9 cellular contexts compared by ENCODE assay signal in the genomic region with DNA sequence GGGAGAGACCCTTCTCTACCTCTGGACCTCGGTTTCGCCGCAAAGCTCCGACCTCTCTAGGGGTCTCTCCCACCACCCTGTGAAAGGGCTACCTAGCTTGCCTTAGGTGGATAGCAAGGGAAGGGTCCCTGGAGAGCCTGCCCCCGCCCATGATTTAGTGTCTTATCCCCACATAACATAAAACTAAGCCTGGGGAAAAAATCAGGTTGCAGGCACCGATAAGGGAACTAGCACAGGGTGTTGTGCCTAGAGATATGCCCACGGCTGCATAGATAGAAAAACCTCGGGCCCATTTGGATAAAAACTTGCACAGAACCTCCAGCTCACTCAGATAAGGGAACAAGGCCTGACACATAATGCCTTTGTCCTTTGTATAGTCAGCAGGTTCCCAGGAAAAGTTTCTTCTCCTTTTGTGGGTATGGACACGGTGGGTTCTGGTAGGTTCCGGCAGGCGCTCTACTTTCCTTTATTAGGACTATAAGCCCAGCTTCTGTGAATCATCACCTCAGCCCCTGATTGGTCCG. TPM values are rescaled to one million over a fixed set of nuclear protein-coding genes. Genes with fewer than 3 reads are reported as not detected.
DNase-seq lines count a peak whose midpoint lies in the region; ATAC-seq, FAIRE-seq and TF ChIP-seq lines count a peak whose summit lies in the region.
"Had no signal": no experiment of that assay in that cellular context is flagged by ENCODE, and none has a peak within 500 bp of the region (broad histone marks: within the 10 kb centered on the region; RNA-seq: fewer than 3 reads in every experiment).

No MANE protein-coding gene starts in this region.

- SMC1A ChIA-PET in GM12878 (lab: Charles Lee; ENCODE audit: uncharacterized antibody, unreplicated experiment), result interaction anchor here (0.8 to 4.8 kb wide), 9 partner anchors 11 to 93 kb away, joined by 3 to 22 read pairs (median 4); a partner anchor contains a TSS

- peaks cover 4% of the 10 kb centered on the region for H3K9me3 Mint-ChIP-seq in activated CD8-positive, alpha-beta memory T cell treated with anti-CD3 and anti-CD28 coated beads, Interleukin-2, amount 10 ng/mL, durations not matched to agents 7 days and 5 days (ENCODE audit: low read depth)
- H3K9me3 Mint-ChIP-seq in activated T-cell treated with anti-CD3 and anti-CD28 coated beads, Interleukin-2, amount 50 U/mL, for 72 hours, result peaks cover 0 to under 1% of the 10 kb centered on the region in 2 donors

- no peak for ATAC-seq in activated CD8-positive, alpha-beta memory T cell treated with anti-CD3 and anti-CD28 coated beads, Interleukin-2, amount 10 ng/mL, durations not matched to agents 7 days and 5 days
- ATAC-seq in GM12878, result peak; percentile 1
- ATAC-seq in activated T-cell treated with anti-CD3 and anti-CD28 coated beads, Interleukin-2, amount 50 U/mL, for 72 hours (replicated peaks in 1 of 2), result no peak

- peaks cover 6% of the 10 kb centered on the region for H3K36me3 Mint-ChIP-seq in activated CD8-positive, alpha-beta memory T cell treated with anti-CD3 and anti-CD28 coated beads, Interleukin-2, amount 10 ng/mL, durations not matched to agents 7 days and 5 days
- H3K36me3 Mint-ChIP-seq in activated T-cell treated with anti-CD3 and anti-CD28 coated beads, Interleukin-2, amount 50 U/mL, for 72 hours (ENCODE audit: insufficient read depth in 2 of 2), result peaks cover 3 to 7% of the 10 kb centered on the region in 2 donors

- H3K4me1 Mint-ChIP-seq in activated CD8-positive, alpha-beta memory T cell treated with anti-CD3 and anti-CD28 coated beads, Interleukin-2, amount 10 ng/mL, durations not matched to agents 7 days and 5 days, result peaks cover 3% of the 10 kb centered on the region
- H3K4me1 Mint-ChIP-seq in activated T-cell treated with anti-CD3 and anti-CD28 coated beads, Interleukin-2, amount 50 U/mL, for 72 hours (ENCODE audit: low read depth), result no peaks in the 10 kb centered on the region

- no peak for TF ChIP-seq POLR2A in GM12878 (IDR thresholded peaks at IDR 0.05; ENCODE audit: low read depth, low read length)

- no peak for TF ChIP-seq CTCF in GM12878 (IDR thresholded peaks at IDR 0.05 in 2 of 3, conservative IDR thresholded peaks at IDR 0.05 in 1 of 3; ENCODE audit: control insufficient read depth in 2 of 3, extremely low read depth in 1 of 3, insufficient read depth in 1 of 3, low read depth in 3 of 3, low read length in 3 of 3)
- no peak for TF ChIP-seq CTCF in liver (IDR thresholded peaks at IDR 0.05; ENCODE audit: low read depth, low read length, missing input control)
- TF ChIP-seq CTCF in GM13976 (IDR thresholded peaks at IDR 0.05; ENCODE audit: borderline replicate concordance, control extremely low read depth, extremely low read depth, insufficient read depth, missing control alignments), result no peak

- peak overlapping the region; percentile 93 for H3K4me2 ChIP-seq in GM12878 (ENCODE audit: control insufficient read depth, insufficient read depth)

- H3K4me1 ChIP-seq in GM12878 (ENCODE audit: control insufficient read depth, insufficient read depth, low read length) (peaks cover 14% of the 10 kb centered on the region), liver (ENCODE audit: control insufficient read depth in 4 of 4, insufficient read depth in 4 of 4, low read length in 3 of 4) (peaks cover 1 to 14% (median 4%) of the 10 kb centered on the region in 4 donors), thymus (ENCODE audit: control insufficient read depth, insufficient read depth, low read length) (peaks cover 10% of the 10 kb centered on the region)

- no peak overlapping the region for H3K4me3 Mint-ChIP-seq in activated CD8-positive, alpha-beta memory T cell treated with anti-CD3 and anti-CD28 coated beads, Interleukin-2, amount 10 ng/mL, durations not matched to agents 7 days and 5 days
- H3K4me3 Mint-ChIP-seq in activated T-cell treated with anti-CD3 and anti-CD28 coated beads, Interleukin-2, amount 50 U/mL, for 72 hours, result no peak overlapping the region

- no peak for TF ChIP-seq RAD21 in GM12878 (IDR thresholded peaks at IDR 0.05; ENCODE audit: insufficient read depth, low read depth, low read length)
- TF ChIP-seq RAD21 in liver (IDR thresholded peaks at IDR 0.05), result no peak

- no peaks in the 10 kb centered on the region for H4K20me1 ChIP-seq in GM12878 (ENCODE audit: control insufficient read depth, insufficient read depth)

- H3K27me3 ChIP-seq in GM12878 (replicated peaks in 1 of 2; ENCODE audit: control insufficient read depth in 2 of 2, insufficient read depth in 2 of 2, low read length in 1 of 2), result no peaks in the 10 kb centered on the region
- H3K27me3 ChIP-seq in liver (ENCODE audit: control insufficient read depth in 4 of 4, insufficient read depth in 4 of 4, low read length in 3 of 4), result no peaks in the 10 kb centered on the region
- H3K27me3 ChIP-seq in thymus (ENCODE audit: control insufficient read depth, insufficient read depth), result no peaks in the 10 kb centered on the region

- no peaks in the 10 kb centered on the region for H3K27me3 Mint-ChIP-seq in activated CD8-positive, alpha-beta memory T cell treated with anti-CD3 and anti-CD28 coated beads, Interleukin-2, amount 10 ng/mL, durations not matched to agents 7 days and 5 days
- no peaks in the 10 kb centered on the region for H3K27me3 Mint-ChIP-seq in activated T-cell treated with anti-CD3 and anti-CD28 coated beads, Interleukin-2, amount 50 U/mL, for 72 hours (ENCODE audit: low read depth)

- peak overlapping the region; percentile 93 for H2AFZ ChIP-seq in GM12878 (ENCODE audit: control insufficient read depth, low read depth, low read length)

- no peaks in the 10 kb centered on the region for H3K79me2 ChIP-seq in GM12878 (ENCODE audit: control insufficient read depth, insufficient read depth, low read length)

- H3K9me3 ChIP-seq in GM12878 (replicated peaks; ENCODE audit: control insufficient read depth, insufficient read depth, low read length), result peaks cover 3% of the 10 kb centered on the region; the same call in 1 of the 3 replicates
- H3K9me3 ChIP-seq in liver (ENCODE audit: control insufficient read depth in 4 of 4, low read length in 3 of 4), result no peaks in the 10 kb centered on the region
- no peaks in the 10 kb centered on the region for H3K9me3 ChIP-seq in thymus (ENCODE audit: control insufficient read depth)

- CTCF ChIA-PET in activated CD8-positive, alpha-beta memory T cell treated with anti-CD3 and anti-CD28 coated beads, Interleukin-2, amount 10 ng/mL, durations not matched to agents 7 days and 5 days (lab: Charles Lee), result interaction anchor here (1.1 to 3.8 kb wide), 3 partner anchors 16 to 230 kb away, joined by 3 to 18 read pairs (median 3); no protein-coding TSS in a partner anchor
- CTCF ChIA-PET in GM12878 (lab: Yijun Ruan, JAX), result interaction anchor here (0.7 to 4.6 kb wide), 7 partner anchors 10 to 439 kb away, joined by 3 to 50 read pairs (median 4); a partner anchor contains a TSS

- no TSS peak for BruUV-seq in GM12878 (replicated peaks; lab: Mats Ljungman, UMichigan)

- RAD21 ChIA-PET in GM12878 (lab: Charles Lee; ENCODE audit: unreplicated experiment), result interaction anchor here (0.9 to 1.4 kb wide), 6 partner anchors 17 to 198 kb away, joined by 3 to 7 read pairs (median 4); a partner anchor contains a TSS

- H3K4me3 ChIP-seq in GM12878 (peak overlapping the region; percentile 72), liver (ENCODE audit: low read depth in 1 of 3, low read length in 3 of 3) (peak overlapping the region; percentile 16 to 86 (median 68)), thymus (ENCODE audit: low read length) (peak overlapping the region; percentile 72)

- intact Hi-C loops in GM12878 (cut with micrococcal nuclease; ENCODE audit: unreplicated experiment), result loop anchor here (1.0 to 5.0 kb wide), 2 partner anchors 68 to 197 kb away; a partner anchor contains a TSS

- H3K27ac ChIP-seq in GM12878 (ENCODE audit: control insufficient read depth, insufficient read depth), result peak overlapping the region; percentile 97
- H3K27ac ChIP-seq in liver (ENCODE audit: low read depth in 1 of 2, low read length in 2 of 2), result peak overlapping the region; percentile 92 to 97
- peak overlapping the region; percentile 66 for H3K27ac ChIP-seq in thymus (ENCODE audit: low read depth)

- H3K9ac ChIP-seq in GM12878 (ENCODE audit: control insufficient read depth, insufficient read depth, low read length), result peak overlapping the region; percentile 97
- peak overlapping the region; percentile 85 to 87 for H3K9ac ChIP-seq in liver (ENCODE audit: low read depth in 1 of 2, low read length in 2 of 2)

- no peaks in the 10 kb centered on the region for H3K36me3 ChIP-seq in GM12878 (ENCODE audit: control insufficient read depth in 2 of 2, insufficient read depth in 2 of 2, low read length in 1 of 2)
- no peaks in the 10 kb centered on the region for H3K36me3 ChIP-seq in liver (ENCODE audit: control insufficient read depth in 4 of 4, insufficient read depth in 3 of 4, low read depth in 1 of 4, low read length in 3 of 4)
- no peaks in the 10 kb centered on the region for H3K36me3 ChIP-seq in thymus (ENCODE audit: control insufficient read depth, insufficient read depth)

- in situ Hi-C loops in GM12878 (cut with MboI) (loop anchor here (25.0 kb wide), 1 partner anchor 1673 kb away; a partner anchor contains a TSS), GM13976 (cut with MboI; ENCODE audit: low sequenced_read_pairs, unreplicated experiment) (no loop called here)

- peak; percentile 86 for FAIRE-seq in GM12878 (lab: Jason Lieb, UNC)

- no peak for DNase-seq in activated CD8-positive, alpha-beta memory T cell treated with anti-CD3 and anti-CD28 coated beads, Interleukin-2, amount 10 ng/mL, durations not matched to agents 7 days and 5 days
- no peak for DNase-seq in activated CD8-positive, alpha-beta memory T cell treated with anti-CD3 and anti-CD28 coated beads, Interleukin-2, amount 50 U/mL, for 4 hours
- no peak for DNase-seq in GM12878 (ENCODE audit: low read depth, low spot score)
- DNase-seq in GM13976 (ENCODE audit: low spot score), result no peak
- DNase-seq in KG1 (lab: John Stamatoyannopoulos, UW), result no peak
- no peak for DNase-seq in activated T-cell treated with anti-CD3 and anti-CD28 coated beads, Interleukin-2, amount 50 U/mL, for 72 hours
- DNase-seq: SHP77 had no signal

- H3K27ac Mint-ChIP-seq in activated CD8-positive, alpha-beta memory T cell treated with anti-CD3 and anti-CD28 coated beads, Interleukin-2, amount 10 ng/mL, durations not matched to agents 7 days and 5 days, result peak overlapping the region; percentile 26
- H3K27ac Mint-ChIP-seq in activated T-cell treated with anti-CD3 and anti-CD28 coated beads, Interleukin-2, amount 50 U/mL, for 72 hours, result no peak overlapping the region

- 48% methylated on average over 12 of the region's 12 CpGs for WGBS in GM12878 (ENCODE audit: insufficient coverage, insufficient replicate concordance, low lambda C conversion rate, missing lambda C conversion rate)
- WGBS in liver, result 31% methylated on average over 12 of the region's 12 CpGs
- WGBS in thymus, result 36% methylated on average over 12 of the region's 12 CpGs

- no peak for TF ChIP-seq EP300 in GM12878 (IDR thresholded peaks at IDR 0.05; ENCODE audit: borderline replicate concordance in 1 of 2, control insufficient read depth in 1 of 2, low read depth in 2 of 2, low read length in 2 of 2)

- POLR2A ChIA-PET in GM12878 (lab: Charles Lee), result interaction anchor here (0.6 to 2.4 kb wide), 8 partner anchors 11 to 197 kb away, joined by 3 to 8 read pairs (median 4); a partner anchor contains a TSS

RNA-seq across cellular contexts. Expression of a gene that starts 0.8 kb away (rescaled TPM):
- 1 to 10 TPM; 1.0 to 1.7 TPM for total RNA-seq in activated CD8-positive, alpha-beta memory T cell treated with anti-CD3 and anti-CD28 coated beads, Interleukin-2, amount 10 ng/mL, durations not matched to agents 7 days and 5 days
- 2.3 and 4.0 TPM in 2 replicates for total RNA-seq in GM12878 (2013; cell fraction: nucleolus; rRNA removed)
- total RNA-seq in GM12878 (2014; rRNA removed), result 2.3 and 4.3 TPM in 2 replicates
- 4.8 and 5.1 TPM in 2 replicates for total RNA-seq in GM12878 (2014; rRNA removed; fragmentation: Illumina TruSeq; extraction: Trizol)
- 5.1 and 5.2 TPM in 2 replicates for total RNA-seq in GM12878 (2021)
- polyA plus RNA-seq in GM12878 (2011; ENCODE audit: low read depth), result 2.2 TPM
- 2.1 and 2.4 TPM in 2 replicates for polyA plus RNA-seq in GM12878 (2011; rRNA removed)
- polyA plus RNA-seq in GM12878 (2011; cell fraction: cytosol; rRNA removed), result 1.1 and 1.9 TPM in 2 replicates
- polyA plus RNA-seq in GM12878 (2011; cell fraction: nucleus; rRNA removed), result 1.5 and 2.1 TPM in 2 replicates
- polyA plus RNA-seq in GM12878 (2012), result 2.5 and 2.9 TPM in 2 replicates
- polyA plus RNA-seq in GM12878 (2014; fragmentation: Illumina TruSeq; extraction: Trizol), result 4.6 and 7.2 TPM in 2 replicates
- polyA plus RNA-seq in GM12878 (2014; fragmentation: Nextera tagmentation; extraction: Ambion mirVana), result 1 to 10 TPM; 1.6 to 2.0 TPM
- polyA plus RNA-seq in GM12878 (2014; rRNA removed), result 3.0 and 3.8 TPM in 2 replicates
- polyA plus RNA-seq in GM12878 (2016; fragmentation: Nextera tagmentation; extraction: Ambion mirVana), result 1 to 10 TPM; 2.8 to 3.0 TPM
- 4.8 and 5.7 TPM in 2 replicates for polyA minus RNA-seq in GM12878 (2011; rRNA and poly(A)+ RNA removed)
- polyA minus RNA-seq in GM12878 (2011; cell fraction: cytosol; rRNA and poly(A)+ RNA removed), result 1.9 and 3.5 TPM in 2 replicates
- 1.9 and 2.4 TPM in 2 replicates for polyA minus RNA-seq in GM12878 (2011; cell fraction: nucleus; rRNA and poly(A)+ RNA removed)
- total RNA-seq in liver, result 10 to 100 TPM in 1 of 2 donors, 1 to 10 TPM in 1; 3.9 to 10.2 TPM
- polyA plus RNA-seq in liver, result 1 to 10 TPM; 3.3 to 3.4 TPM
- polyA plus RNA-seq in thymus, result 3.9 TPM
- 1 to 10 TPM; 1.5 to 2.1 TPM for total RNA-seq in activated T-cell treated with anti-CD3 and anti-CD28 coated beads, Interleukin-2, amount 50 U/mL, for 72 hours

RNA-seq across cellular contexts. Expression of a gene that starts 14.6 kb away (rescaled TPM):
- 1 to 10 TPM; 4.1 to 5.5 TPM for total RNA-seq in activated CD8-positive, alpha-beta memory T cell treated with anti-CD3 and anti-CD28 coated beads, Interleukin-2, amount 10 ng/mL, durations not matched to agents 7 days and 5 days
- 8.9 and 9.1 TPM in 2 replicates for total RNA-seq in GM12878 (2013; cell fraction: nucleolus; rRNA removed)
- total RNA-seq in GM12878 (2014; rRNA removed) (2.8 and 3.4 TPM in 2 replicates), GM12878 (2014; rRNA removed; fragmentation: Illumina TruSeq; extraction: Trizol) (3.4 and 3.6 TPM in 2 replicates), GM12878 (2021) (3.9 and 4.3 TPM in 2 replicates), liver (1 to 10 TPM; 2.8 to 8.8 TPM)
- 1.00 TPM for polyA plus RNA-seq in GM12878 (2011; ENCODE audit: low read depth)
- polyA plus RNA-seq in GM12878 (2011; rRNA removed) (2.9 and 3.3 TPM in 2 replicates), GM12878 (2014; fragmentation: Illumina TruSeq; extraction: Trizol) (2.5 and 3.6 TPM in 2 replicates), GM12878 (2014; fragmentation: Nextera tagmentation; extraction: Ambion mirVana) (1 to 10 TPM in 1 of 2 experiments, under 1 TPM in 1; 0.86 to 1.1 TPM), GM12878 (2014; rRNA removed) (2.6 and 3.0 TPM in 2 replicates), GM12878 (2016; fragmentation: Nextera tagmentation; extraction: Ambion mirVana) (1 to 10 TPM; 2.8 to 3.2 TPM), liver (1 to 10 TPM in 1 of 2 donors, under 1 TPM in 1; 0.93 to 1.1 TPM), thymus (3.2 TPM)
- polyA plus RNA-seq in GM12878 (2011; cell fraction: cytosol; rRNA removed), result 1.6 and 1.7 TPM in 2 replicates
- polyA plus RNA-seq in GM12878 (2011; cell fraction: nucleus; rRNA removed), result 2.2 and 2.8 TPM in 2 replicates
- polyA plus RNA-seq in GM12878 (2012), result 1.1 and 2.2 TPM in 2 replicates
- polyA minus RNA-seq in GM12878 (2011; rRNA and poly(A)+ RNA removed), result 1.5 and 1.9 TPM in 2 replicates
- polyA minus RNA-seq in GM12878 (2011; cell fraction: cytosol; rRNA and poly(A)+ RNA removed), result 0.67 and 1.5 TPM in 2 replicates
- polyA minus RNA-seq in GM12878 (2011; cell fraction: nucleus; rRNA and poly(A)+ RNA removed), result 0.97 and 1.7 TPM in 2 replicates
- 1 to 10 TPM; 3.3 to 5.2 TPM for total RNA-seq in activated T-cell treated with anti-CD3 and anti-CD28 coated beads, Interleukin-2, amount 50 U/mL, for 72 hours

RNA-seq across cellular contexts. Expression of a gene that starts 53.7 kb away (rescaled TPM):
- 1 to 10 TPM; 3.9 to 4.2 TPM for total RNA-seq in activated CD8-positive, alpha-beta memory T cell treated with anti-CD3 and anti-CD28 coated beads, Interleukin-2, amount 10 ng/mL, durations not matched to agents 7 days and 5 days
- 6.6 and 7.0 TPM in 2 replicates for total RNA-seq in GM12878 (2013; cell fraction: nucleolus; rRNA removed)
- total RNA-seq in GM12878 (2014; rRNA removed) (3.7 and 4.4 TPM in 2 replicates), GM12878 (2014; rRNA removed; fragmentation: Illumina TruSeq; extraction: Trizol) (3.9 and 4.2 TPM in 2 replicates), GM12878 (2021) (3.0 and 3.7 TPM in 2 replicates), liver (1 to 10 TPM; 1.0 to 3.7 TPM)
- 1.3 TPM for polyA plus RNA-seq in GM12878 (2011; ENCODE audit: low read depth)
- polyA plus RNA-seq in GM12878 (2011; rRNA removed) (1.9 and 2.5 TPM in 2 replicates), GM12878 (2014; fragmentation: Illumina TruSeq; extraction: Trizol) (4.4 and 4.8 TPM in 2 replicates), GM12878 (2014; fragmentation: Nextera tagmentation; extraction: Ambion mirVana) (1 to 10 TPM; 2.0 to 2.2 TPM), GM12878 (2014; rRNA removed) (2.9 and 3.8 TPM in 2 replicates), GM12878 (2016; fragmentation: Nextera tagmentation; extraction: Ambion mirVana) (1 to 10 TPM; 4.5 to 4.9 TPM), liver (under 1 TPM; 0.74 to 0.93 TPM), thymus (4.5 TPM)
- polyA plus RNA-seq in GM12878 (2011; cell fraction: cytosol; rRNA removed), result 1.0 and 1.5 TPM in 2 replicates
- 3.1 and 3.6 TPM in 2 replicates for polyA plus RNA-seq in GM12878 (2011; cell fraction: nucleus; rRNA removed)
- polyA plus RNA-seq in GM12878 (2012), result 1.5 and 1.7 TPM in 2 replicates
- 1.0 and 2.0 TPM in 2 replicates for polyA minus RNA-seq in GM12878 (2011; rRNA and poly(A)+ RNA removed)
- 0.83 and 0.94 TPM in 2 replicates for polyA minus RNA-seq in GM12878 (2011; cell fraction: cytosol; rRNA and poly(A)+ RNA removed)
- polyA minus RNA-seq in GM12878 (2011; cell fraction: nucleus; rRNA and poly(A)+ RNA removed), result 1.1 TPM in 2 replicates
- total RNA-seq in activated T-cell treated with anti-CD3 and anti-CD28 coated beads, Interleukin-2, amount 50 U/mL, for 72 hours, result 1 to 10 TPM; 4.7 to 5.9 TPM
